ENCODE assay signal across 15 cellular contexts in the genomic region with DNA sequence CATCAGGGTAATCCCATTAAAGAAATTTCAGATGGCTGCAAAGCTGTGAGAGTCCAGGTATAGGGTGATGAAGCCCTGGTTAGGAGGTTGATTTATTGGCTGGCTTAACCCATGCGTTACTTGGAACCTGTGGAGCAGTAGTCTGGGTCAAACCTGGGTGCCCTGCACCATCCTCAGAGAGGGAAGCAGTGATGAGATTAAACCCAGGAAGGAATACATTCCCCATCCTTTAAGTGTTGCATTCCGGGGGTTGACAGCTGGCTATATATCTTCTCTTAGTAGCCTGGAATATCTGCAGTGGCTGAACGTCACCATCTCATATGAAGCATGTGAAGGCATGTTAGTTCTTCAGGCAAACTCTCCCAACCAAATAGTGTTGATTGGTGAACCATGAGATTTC. TPM values are rescaled to one million over a fixed set of nuclear protein-coding genes. Genes with fewer than 3 reads are reported as not detected.
A peak's percentile ranks its signal among the peaks of the same experiment; 100 is the strongest.
DNase-seq lines count a peak whose midpoint lies in the region; ATAC-seq and TF ChIP-seq lines count a peak whose summit lies in the region.
"Had no signal": no experiment of that assay in that cellular context is flagged by ENCODE, and none has a peak within 500 bp of the region (broad histone marks: within the 10 kb centered on the region; RNA-seq: fewer than 3 reads in every experiment).

No MANE protein-coding gene starts in this region.

- H4K20me1 ChIP-seq in GM23338 (replicated peaks; ENCODE audit: insufficient read depth) = no peaks in the 10 kb centered on the region

- peak; percentile 82 for DNase-seq in A673 (ENCODE audit: low spot score)
- DNase-seq in GM23338 (ENCODE audit: low spot score) = peak; percentile 14
- DNase-seq in WERI-Rb-1 = peak; percentile 40
- DNase-seq in nephron progenitor cell = peak; percentile 48
- no peak for DNase-seq in activated T-cell treated with anti-CD3 and anti-CD28 coated beads, Interleukin-2, amount 50 U/mL, for 48 hours
- DNase-seq in CD8-positive, alpha-beta T cell = no peak
- no peak for DNase-seq in AML-193 (lab: John Stamatoyannopoulos, UW)
- DNase-seq: C1 segment of cervical spinal cord; CD4-positive, alpha-beta T cell; COR-L47; DMS153; DMS79 treated with DMSO at 0.1 percent for 48 hours; GDM1 had no signal

- intact Hi-C loops in A673 (cut with micrococcal nuclease; ENCODE audit: unreplicated experiment) = no loop called here
- intact Hi-C loops in CD8-positive, alpha-beta T cell (cut with DNase I, micrococcal nuclease) = no loop called here

- H3K27ac ChIP-seq in A673 (ENCODE audit: low read depth, low read length, poor library complexity, severe bottlenecking) (peak overlapping the region; percentile 25), GM23338 (ENCODE audit: low read depth) (no peak overlapping the region), WERI-Rb-1 (no peak overlapping the region)
- H3K27ac ChIP-seq in CD8-positive, alpha-beta T cell (ENCODE audit: low read depth, low read length) = no peak overlapping the region

- no peaks in the 10 kb centered on the region for H3K36me3 ChIP-seq in A673 (ENCODE audit: insufficient read depth, low read length, poor library complexity, severe bottlenecking)
- no peaks in the 10 kb centered on the region for H3K36me3 ChIP-seq in GM23338 (ENCODE audit: insufficient read depth)
- no peaks in the 10 kb centered on the region for H3K36me3 ChIP-seq in WERI-Rb-1
- H3K36me3 ChIP-seq in CD8-positive, alpha-beta T cell (ENCODE audit: insufficient read depth, low read length) = no peaks in the 10 kb centered on the region
- H3K36me3 ChIP-seq: HAP-1 had no signal

- H3K4me1 Mint-ChIP-seq in GM23338 (peaks cover 43% of the 10 kb centered on the region), nephron progenitor cell (peaks cover 79% of the 10 kb centered on the region)
- H3K4me1 Mint-ChIP-seq in CD8-positive, alpha-beta T cell (ENCODE audit: low read depth) = no peaks in the 10 kb centered on the region

- peak overlapping the region; percentile 12 for H3K4me2 ChIP-seq in GM23338

- H2AFZ ChIP-seq in GM23338 = 0 out of 2 replicates have a peak overlapping the region, but pooled peaks have one; percentile 14

- CTCF ChIA-PET in A673 (lab: Charles Lee) = no interaction called here
- CTCF ChIA-PET in CD8-positive, alpha-beta T cell (lab: Charles Lee) = no interaction called here

- H3K4me1 ChIP-seq in A673 (ENCODE audit: insufficient read depth, low read length, poor library complexity, severe bottlenecking) (peaks cover 58% of the 10 kb centered on the region), GM23338 (ENCODE audit: insufficient read depth) (peaks cover 46% of the 10 kb centered on the region)
- H3K4me1 ChIP-seq in CD8-positive, alpha-beta T cell (ENCODE audit: insufficient read depth, low read length) = no peaks in the 10 kb centered on the region

- peaks cover 8% of the 10 kb centered on the region for H3K27me3 ChIP-seq in A673 (replicated peaks; ENCODE audit: insufficient read depth, low read depth, low read length, poor library complexity)
- no peaks in the 10 kb centered on the region for H3K27me3 ChIP-seq in GM23338 (ENCODE audit: insufficient read depth)
- no peaks in the 10 kb centered on the region for H3K27me3 ChIP-seq in WERI-Rb-1 (ENCODE audit: insufficient read depth, low read depth, severe bottlenecking)
- no peaks in the 10 kb centered on the region for H3K27me3 ChIP-seq in CD8-positive, alpha-beta T cell (ENCODE audit: insufficient read depth, low read length)

- H3K36me3 Mint-ChIP-seq in GM23338 (ENCODE audit: low read depth) (no peaks in the 10 kb centered on the region), nephron progenitor cell (ENCODE audit: low read depth) (no peaks in the 10 kb centered on the region)
- no peaks in the 10 kb centered on the region for H3K36me3 Mint-ChIP-seq in CD8-positive, alpha-beta T cell

- POLR2A ChIA-PET in A673 (lab: Charles Lee; ENCODE audit: low non-redundant PET) = no interaction called here
- POLR2A ChIA-PET in CD8-positive, alpha-beta T cell (lab: Charles Lee) = no interaction called here

- H3K4me3 ChIP-seq in A673 (ENCODE audit: low read depth, low read length, poor library complexity, severe bottlenecking) (no peak overlapping the region), GM23338 (no peak overlapping the region), WERI-Rb-1 (ENCODE audit: low read depth, low read length) (no peak overlapping the region)
- no peak overlapping the region for H3K4me3 ChIP-seq in CD8-positive, alpha-beta T cell (ENCODE audit: low read depth, low read length)
- H3K4me3 ChIP-seq: HAP-1, K562 had no signal

- H3K4me3 Mint-ChIP-seq in GM23338 (no peak overlapping the region), nephron progenitor cell (peak overlapping the region; percentile 8)
- H3K4me3 Mint-ChIP-seq in CD8-positive, alpha-beta T cell = no peak overlapping the region
- H3K4me3 Mint-ChIP-seq: CD4-positive, alpha-beta T cell had no signal

- H3K9me3 Mint-ChIP-seq in GM23338 (no peaks in the 10 kb centered on the region), nephron progenitor cell (no peaks in the 10 kb centered on the region)
- no peaks in the 10 kb centered on the region for H3K9me3 Mint-ChIP-seq in CD8-positive, alpha-beta T cell
- H3K9me3 Mint-ChIP-seq: CD4-positive, alpha-beta T cell had no signal

- no peaks in the 10 kb centered on the region for H3F3A ChIP-seq in GM23338 (replicated peaks; ENCODE audit: low read depth)

- no peak for TF ChIP-seq CTCF in A673 (conservative IDR thresholded peaks at IDR 0.05; ENCODE audit: low read depth, low read length)
- TF ChIP-seq CTCF in GM23338 (conservative IDR thresholded peaks at IDR 0.05; ENCODE audit: low read depth in 2 of 2) = no peak
- no peak for TF ChIP-seq CTCF in WERI-Rb-1 (IDR thresholded peaks at IDR 0.05; ENCODE audit: low read depth, low read length)
- no peak for TF ChIP-seq CTCF in nephron progenitor cell (IDR thresholded peaks at IDR 0.05)
- TF ChIP-seq CTCF in CD8-positive, alpha-beta T cell (IDR thresholded peaks at IDR 0.05) = no peak

- BruUV-seq in A673 (replicated peaks; lab: Mats Ljungman, UMichigan) = no TSS peak

- no peak overlapping the region for H3K27ac Mint-ChIP-seq in GM23338
- H3K27ac Mint-ChIP-seq in nephron progenitor cell = peak overlapping the region; percentile 86
- no peak overlapping the region for H3K27ac Mint-ChIP-seq in CD8-positive, alpha-beta T cell
- H3K27ac Mint-ChIP-seq: CD4-positive, alpha-beta T cell had no signal

- H3K27me3 Mint-ChIP-seq in GM23338 (ENCODE audit: insufficient read depth, low read depth, poor library complexity) = peaks cover 2% of the 10 kb centered on the region
- H3K27me3 Mint-ChIP-seq in nephron progenitor cell (ENCODE audit: low read depth, poor library complexity) = peaks cover 4% of the 10 kb centered on the region
- H3K27me3 Mint-ChIP-seq in CD8-positive, alpha-beta T cell (ENCODE audit: low read depth) = peaks cover 4% of the 10 kb centered on the region

- H3K9me3 ChIP-seq in A673 (ENCODE audit: low read depth, low read length, poor library complexity, severe bottlenecking) (no peaks in the 10 kb centered on the region), WERI-Rb-1 (ENCODE audit: severe bottlenecking) (no peaks in the 10 kb centered on the region)
- no peaks in the 10 kb centered on the region for H3K9me3 ChIP-seq in CD8-positive, alpha-beta T cell (ENCODE audit: low read length)
- H3K9me3 ChIP-seq: HAP-1 had no signal

- ATAC-seq in GM23338 = no peak
- no peak for ATAC-seq in CD8-positive, alpha-beta T cell
- ATAC-seq: K562 had no signal

- no peaks in the 10 kb centered on the region for H3K79me2 ChIP-seq in GM23338 (replicated peaks; ENCODE audit: insufficient read depth)

- H3K9me2 ChIP-seq in GM23338 (ENCODE audit: insufficient read depth) = no peaks in the 10 kb centered on the region

TF ChIP-seq in GM23338, 12 proteins besides CTCF, POLR2A, EP300 and RAD21:
- no peak for TF ChIP-seq STAT1 (IDR thresholded peaks at IDR 0.05; ENCODE audit: unreplicated experiment)
- TF ChIP-seq EZH2phosphoT487 (IDR thresholded peaks at IDR 0.05; ENCODE audit: unreplicated experiment) = no peak
- no peak for TF ChIP-seq EZH2 (IDR thresholded peaks at IDR 0.05; ENCODE audit: low read depth, unreplicated experiment)
- no peak for TF ChIP-seq POLR2AphosphoS5 (IDR thresholded peaks at IDR 0.05; ENCODE audit: low read depth)
TF ChIP-seq in GM23338: peak in this region for 0.

RNA-seq across cellular contexts. Expression of a gene that starts 44.9 kb away (rescaled TPM):
- 42.9 and 57.5 TPM in 2 replicates for total RNA-seq in A673 (2021)
- total RNA-seq in GM23338 (2014; rRNA removed; shearing (Covaris generic)) = 42.0 and 46.5 TPM in 2 replicates
- 7.1 and 9.7 TPM in 2 replicates for polyA plus RNA-seq in GM23338 (2016; fragmentation: Nextera tagmentation; extraction: Ambion mirVana)
- total RNA-seq in CD8-positive, alpha-beta T cell = under 1 TPM; 0.38 to 0.83 TPM

Comparison
In these comparisons a context has a peak if more than half of its experiments do, and no peak if none do; other contexts are left out.
1. DNase-seq: peak in A673 (single experiment), GM23338 (single experiment), WERI-Rb-1 (single experiment) and nephron progenitor cell (single experiment); none in activated T-cell treated with anti-CD3 and anti-CD28 coated beads, Interleukin-2, amount 50 U/mL, for 48 hours (0 of 2), CD8-positive, alpha-beta T cell (0 of 7) and AML-193 (0 of 2).
2. RNA of a gene that starts 44.9 kb away (total RNA-seq): 42.9 to 57.5 TPM in A673 and 42.0 to 46.5 TPM in GM23338; 0.38 to 0.83 TPM in CD8-positive, alpha-beta T cell; every median in the first group is over 10 times any median in the second.